ENCODE assay signal across 8 cellular contexts in genomic region chr1:58699011-58699762, GRCh38. TPM values are rescaled to one million over a fixed set of nuclear protein-coding genes. Genes with fewer than 3 reads are reported as not detected.
DNase-seq lines count a peak whose midpoint lies in the region; ATAC-seq and TF ChIP-seq lines count a peak whose summit lies in the region.

No MANE protein-coding gene starts in this region.

- H3K27me3 ChIP-seq in HCT116 (ENCODE audit: insufficient read depth, low read length) (no peaks in the 10 kb centered on the region), Peyer's patch (no peaks in the 10 kb centered on the region)

- H3K9me3 ChIP-seq in HCT116 (ENCODE audit: control insufficient read depth in 1 of 2, insufficient read depth in 1 of 2, low read depth in 1 of 2, low read length in 2 of 2) (no peaks in the 10 kb centered on the region), Peyer's patch (no peaks in the 10 kb centered on the region)

- no peak for TF ChIP-seq RAD21 in HCT116 (IDR thresholded peaks at IDR 0.05; ENCODE audit: low read depth)

- ATAC-seq in GM18502 (IDR thresholded peaks at IDR 0.05; ENCODE audit: poor library complexity, unreplicated experiment) (peak; percentile 27), HCT116 (peak; percentile 15), natural killer cell (peak; percentile 5 to 21 (median 8))

- no peaks in the 10 kb centered on the region for H3K9me2 ChIP-seq in HCT116 (ENCODE audit: insufficient read depth)

- DNase-seq in HCT116 (ENCODE audit: low read depth, low spot score) (no peak), Peyer's patch (no peak), epithelial cell of prostate (ENCODE audit: low read depth, low spot score) (no peak), natural killer cell (no peak), mucosa of gallbladder (ENCODE audit: low spot score) (no peak)
- no peak for DNase-seq in stimulated activated CD4-positive, alpha-beta T cell treated with anti-CD3 and anti-CD28 coated beads, Interleukin-2, amount 100 ng/mL, for 24 hours
- DNase-seq in stimulated activated naive CD4-positive, alpha-beta T cell treated with Interleukin-2 at 50 U/mL for 16 hours (lab: John Stamatoyannopoulos, UW) = no peak

- RAD21 ChIA-PET in HCT116 (lab: Charles Lee; ENCODE audit: low non-redundant PET in 1 of 2, low total read pairs in 2 of 2, uncharacterized antibody in 2 of 2, unreplicated experiment in 2 of 2) = no interaction called here

- TSS peak; percentile 66 for BruUV-seq in HCT116 (replicated peaks; lab: Mats Ljungman, UMichigan)

- H3K4me1 ChIP-seq in HCT116 (ENCODE audit: control insufficient read depth in 1 of 2, insufficient read depth in 2 of 2, low read length in 2 of 2) (peaks cover 6 to 14% of the 10 kb centered on the region in 2 experiments; a peak in 3 of 4 replicates), Peyer's patch (peaks cover 0 to 16% (median 2%) of the 10 kb centered on the region in 4 donors)

- H3K27ac ChIP-seq in HCT116 (ENCODE audit: low read depth, low read length) (peak overlapping the region; percentile 48), Peyer's patch (peak overlapping the region; percentile 71 to 85 (median 80)), epithelial cell of prostate (peak overlapping the region; percentile 58)

- TF ChIP-seq POLR2A in HCT116 (IDR thresholded peaks at IDR 0.05; ENCODE audit: borderline replicate concordance, extremely low read depth, insufficient read depth, insufficient read length) (peak; percentile 1), Peyer's patch (IDR thresholded peaks at IDR 0.05) (no peak)

- TF ChIP-seq CTCF in HCT116 (IDR thresholded peaks at IDR 0.05 in 2 of 3, conservative IDR thresholded peaks at IDR 0.05 in 1 of 3; ENCODE audit: borderline replicate concordance in 1 of 3, insufficient read depth in 1 of 3, low read depth in 2 of 3, low read length in 2 of 3) = no peak
- TF ChIP-seq CTCF in Peyer's patch (IDR thresholded peaks at IDR 0.05) = no peak
- no peak for TF ChIP-seq CTCF in natural killer cell (IDR thresholded peaks at IDR 0.05)

- H2AFZ ChIP-seq in HCT116 (ENCODE audit: low read depth, low read length, poor library complexity, severe bottlenecking) = no peak overlapping the region

- peak overlapping the region; percentile 89 to 99 for H3K27ac Mint-ChIP-seq in natural killer cell

- peaks cover under 1% of the 10 kb centered on the region for H3K36me3 Mint-ChIP-seq in natural killer cell

- H3K4me1 Mint-ChIP-seq in natural killer cell = peaks cover 0 to 17% of the 10 kb centered on the region in 2 donors

- no peaks in the 10 kb centered on the region; the same call in 1 of the 2 replicates for H4K20me1 ChIP-seq in HCT116 (ENCODE audit: insufficient read depth)

- no peaks in the 10 kb centered on the region for H3K27me3 Mint-ChIP-seq in natural killer cell (ENCODE audit: low read depth in 2 of 2)

- H3K4me3 ChIP-seq in HCT116 (replicated peaks in 1 of 2; ENCODE audit: low read depth in 1 of 2, low read length in 2 of 2) (peak overlapping the region; percentile 73 to 85), Peyer's patch (peak overlapping the region; percentile 69 to 87 (median 76))

- CTCF ChIA-PET in HCT116 (lab: Charles Lee) = no interaction called here

- peak overlapping the region; percentile 83 for H3K4me2 ChIP-seq in HCT116 (ENCODE audit: low read length)

- H3K79me2 ChIP-seq in HCT116 (ENCODE audit: insufficient read depth, low read length) = peaks cover 53% of the 10 kb centered on the region

- H3K36me3 ChIP-seq in HCT116 (ENCODE audit: control insufficient read depth in 1 of 2, insufficient read depth in 2 of 2, low read length in 2 of 2) = peaks cover 5 to 12% of the 10 kb centered on the region in 2 experiments
- H3K36me3 ChIP-seq in Peyer's patch = peaks cover 0 to 11% (median 0%) of the 10 kb centered on the region in 3 donors

- peak overlapping the region; percentile 99 for H3K9ac ChIP-seq in HCT116 (ENCODE audit: low read length)

- H3K9me3 Mint-ChIP-seq in natural killer cell = no peaks in the 10 kb centered on the region

- H3K4me3 Mint-ChIP-seq in natural killer cell = peak overlapping the region; percentile 96

- intact Hi-C loops in HCT116 (cut with micrococcal nuclease) = no loop called here
- intact Hi-C loops in natural killer cell (cut with micrococcal nuclease) = no loop called here

- POLR2A ChIA-PET in HCT116 (lab: Charles Lee) = no interaction called here

TF ChIP-seq in HCT116, 20 proteins besides CTCF, POLR2A, EP300 and RAD21:
- no peak for TF ChIP-seq TCF7L2 (IDR thresholded peaks at IDR 0.05; ENCODE audit: borderline replicate concordance, extremely low read depth, insufficient read depth, insufficient read length)
- TF ChIP-seq ZFX (IDR thresholded peaks at IDR 0.05) = no peak
- TF ChIP-seq REST (IDR thresholded peaks at IDR 0.05; ENCODE audit: low read depth) = no peak
- TF ChIP-seq CBX3 (IDR thresholded peaks at IDR 0.05; ENCODE audit: low read depth) = no peak
- TF ChIP-seq YY1 (IDR thresholded peaks at IDR 0.05; ENCODE audit: extremely low read depth, insufficient replicate concordance, low read depth, low read length) = no peak
- TF ChIP-seq MAX (IDR thresholded peaks at IDR 0.05) = no peak
- TF ChIP-seq SP1 (IDR thresholded peaks at IDR 0.05; ENCODE audit: low read depth) = no peak
- no peak for TF ChIP-seq ZNF274 (IDR thresholded peaks at IDR 0.05; ENCODE audit: low read depth, low read length)
- no peak for TF ChIP-seq ELF1 (IDR thresholded peaks at IDR 0.05; ENCODE audit: borderline replicate concordance, low read depth)
- no peak for TF ChIP-seq ATF3 (IDR thresholded peaks at IDR 0.05)
- no peak for TF ChIP-seq EZH2phosphoT487 (IDR thresholded peaks at IDR 0.05; ENCODE audit: borderline replicate concordance)
- no peak for TF ChIP-seq EGR1 (IDR thresholded peaks at IDR 0.05; ENCODE audit: low read depth)
- no peak for TF ChIP-seq ZBTB33 (IDR thresholded peaks at IDR 0.05; ENCODE audit: extremely low read depth, insufficient replicate concordance, low read length)
- TF ChIP-seq CEBPB (IDR thresholded peaks at IDR 0.05; ENCODE audit: low read depth) = no peak
- TF ChIP-seq SIN3A (IDR thresholded peaks at IDR 0.05; ENCODE audit: low read depth) = no peak; the same call in 1 of the 2 replicates
- TF ChIP-seq SRF (IDR thresholded peaks at IDR 0.05; ENCODE audit: low read depth) = no peak
- TF ChIP-seq FOSL1 (IDR thresholded peaks at IDR 0.05; ENCODE audit: low read depth) = no peak
- TF ChIP-seq POLR2AphosphoS5 (IDR thresholded peaks at IDR 0.05; ENCODE audit: low read depth, low read length) = no peak
- TF ChIP-seq EZH2 (IDR thresholded peaks at IDR 0.05) = no peak
- TF ChIP-seq JUND (IDR thresholded peaks at IDR 0.05) = no peak

RNA-seq across cellular contexts. Expression of gene MYSM1, which starts 0.7 kb away (rescaled TPM):
- total RNA-seq in HCT116 (2021; ENCODE audit: unreplicated experiment) = 37.5 TPM
- 5.4 and 6.1 TPM in 2 replicates for polyA plus RNA-seq in HCT116 (2012)
- total RNA-seq in Peyer's patch = 10 to 100 TPM; 40.8 to 62.3 (median 49.5) TPM
- 10 to 100 TPM; 73.1 to 77.9 (median 76.0) TPM for total RNA-seq in natural killer cell
- 22.5 TPM for total RNA-seq in mucosa of gallbladder
